In genomic region chr18:74616494-74616893, GRCh38 we compare ENCODE assay signal across 30 cellular contexts.
"Had no signal": no experiment of that assay in that cellular context is flagged by ENCODE, and none has a peak within 500 bp of the region (broad histone marks: within the 10 kb centered on the region; RNA-seq: fewer than 3 reads in every experiment).

No MANE protein-coding gene starts in this region.

- H3K27ac Mint-ChIP-seq: activated CD4-positive, alpha-beta memory T cell treated with anti-CD3 and anti-CD28 coated beads, Interleukin-2, amount 10 ng/mL, durations not matched to agents 7 days and 5 days; activated CD8-positive, alpha-beta memory T cell treated with anti-CD3 and anti-CD28 coated beads, Interleukin-2, amount 10 ng/mL, durations not matched to agents 7 days and 5 days; activated naive CD4-positive, alpha-beta T cell treated with anti-CD3 and anti-CD28 coated beads, Interleukin-2, amount 10 ng/mL, durations not matched to agents 7 days and 5 days; activated naive CD8-positive, alpha-beta T cell; activated naive CD8-positive, alpha-beta T cell treated with anti-CD3 and anti-CD28 coated beads, Interleukin-2, amount 50 U/mL, for 24 hours; brain; T-cell; T-helper 17 cell had no signal

- H3K27ac ChIP-seq: VCaP had no signal

- DNase-seq: activated CD4-positive, alpha-beta memory T cell treated with anti-CD3 and anti-CD28 coated beads, Interleukin-2, amount 10 ng/mL, durations not matched to agents 7 days and 5 days; activated CD4-positive, alpha-beta T cell treated with anti-CD3 and anti-CD28 coated beads for 1 hour; activated CD4-positive, alpha-beta T cell treated with anti-CD3 and anti-CD28 coated beads for 48 hours; activated CD4-positive, CD25-positive, alpha-beta regulatory T cell; activated CD8-positive, alpha-beta memory T cell treated with anti-CD3 and anti-CD28 coated beads for 24 hours; activated CD8-positive, alpha-beta memory T cell treated with anti-CD3 and anti-CD28 coated beads, Interleukin-2, amount 10 ng/mL, durations not matched to agents 7 days and 5 days; activated CD8-positive, alpha-beta memory T cell treated with anti-CD3 and anti-CD28 coated beads, Interleukin-2, amount 50 U/mL, for 48 hours; activated effector memory CD4-positive, alpha-beta T cell treated with Interleukin-2 at 50 U/mL for 16 hours; activated naive CD4-positive, alpha-beta T cell treated with anti-CD3 and anti-CD28 coated beads, Interleukin-2, amount 10 ng/mL, durations not matched to agents 7 days and 5 days; activated naive CD8-positive, alpha-beta T cell treated with anti-CD3 and anti-CD28 coated beads, Interleukin-2, amount 50 U/mL, for 24 hours; activated T-cell treated with anti-CD3 and anti-CD28 coated beads, Interleukin-2, amount 50 U/mL, for 48 hours; anterior cingulate cortex; central memory CD4-positive, alpha-beta T cell; Karpas-422; NCI-H1048; NCI-H1105 treated with DMSO at 0.1 percent for 48 hours; NCI-H1436 treated with DMSO at 0.1 percent for 48 hours; NCI-H1694 treated with DMSO at 0.1 percent for 48 hours; NCI-H2029; NCI-H345; NCI-H526; NCI-H748 treated with DMSO at 0.1 percent for 48 hours; NK-92 treated with Interleukin-12 subunit alpha and Interleukin-12 subunit beta, amount 100 ng/mL, for 24 hours; SIG-M5; T-cell; T-helper 17 cell had no signal

- ATAC-seq: activated CD8-positive, alpha-beta memory T cell treated with anti-CD3 and anti-CD28 coated beads, Interleukin-2, amount 10 ng/mL, durations not matched to agents 7 days and 5 days; activated naive CD8-positive, alpha-beta T cell treated with anti-CD3 and anti-CD28 coated beads, Interleukin-2, amount 50 U/mL, for 24 hours; SK-N-SH treated with all-trans-retinoic acid at 6 μM for 48 hours; T-cell; T-helper 17 cell had no signal

- H3K36me3 Mint-ChIP-seq: activated CD8-positive, alpha-beta memory T cell treated with anti-CD3 and anti-CD28 coated beads, Interleukin-2, amount 10 ng/mL, durations not matched to agents 7 days and 5 days; activated naive CD4-positive, alpha-beta T cell treated with anti-CD3 and anti-CD28 coated beads, Interleukin-2, amount 10 ng/mL, durations not matched to agents 7 days and 5 days; brain; T-cell had no signal

- H3K4me3 Mint-ChIP-seq: activated CD4-positive, alpha-beta memory T cell treated with anti-CD3 and anti-CD28 coated beads, Interleukin-2, amount 10 ng/mL, durations not matched to agents 7 days and 5 days; activated CD8-positive, alpha-beta memory T cell treated with anti-CD3 and anti-CD28 coated beads, Interleukin-2, amount 10 ng/mL, durations not matched to agents 7 days and 5 days; activated naive CD4-positive, alpha-beta T cell treated with anti-CD3 and anti-CD28 coated beads, Interleukin-2, amount 10 ng/mL, durations not matched to agents 7 days and 5 days; activated naive CD8-positive, alpha-beta T cell; activated naive CD8-positive, alpha-beta T cell treated with anti-CD3 and anti-CD28 coated beads, Interleukin-2, amount 50 U/mL, for 24 hours; brain; T-cell; T-helper 17 cell had no signal

- H3K4me1 Mint-ChIP-seq: activated CD4-positive, alpha-beta memory T cell treated with anti-CD3 and anti-CD28 coated beads, Interleukin-2, amount 10 ng/mL, durations not matched to agents 7 days and 5 days; activated naive CD4-positive, alpha-beta T cell treated with anti-CD3 and anti-CD28 coated beads, Interleukin-2, amount 10 ng/mL, durations not matched to agents 7 days and 5 days had no signal

- H3K27me3 Mint-ChIP-seq: activated CD4-positive, alpha-beta memory T cell treated with anti-CD3 and anti-CD28 coated beads, Interleukin-2, amount 10 ng/mL, durations not matched to agents 7 days and 5 days; activated CD8-positive, alpha-beta memory T cell treated with anti-CD3 and anti-CD28 coated beads, Interleukin-2, amount 10 ng/mL, durations not matched to agents 7 days and 5 days; activated naive CD4-positive, alpha-beta T cell treated with anti-CD3 and anti-CD28 coated beads, Interleukin-2, amount 10 ng/mL, durations not matched to agents 7 days and 5 days; activated naive CD8-positive, alpha-beta T cell; activated naive CD8-positive, alpha-beta T cell treated with anti-CD3 and anti-CD28 coated beads, Interleukin-2, amount 50 U/mL, for 24 hours; brain; T-cell; T-helper 17 cell had no signal

- H3K9me3 Mint-ChIP-seq: activated CD4-positive, alpha-beta memory T cell treated with anti-CD3 and anti-CD28 coated beads, Interleukin-2, amount 10 ng/mL, durations not matched to agents 7 days and 5 days; activated naive CD4-positive, alpha-beta T cell treated with anti-CD3 and anti-CD28 coated beads, Interleukin-2, amount 10 ng/mL, durations not matched to agents 7 days and 5 days; activated naive CD8-positive, alpha-beta T cell treated with anti-CD3 and anti-CD28 coated beads, Interleukin-2, amount 50 U/mL, for 24 hours; brain; T-cell had no signal
